ENCODE assay signal across 1 cellular context in genomic region chr2:134745546-134745945, GRCh38.
TF ChIP-seq lines count a peak whose summit lies in the region.

No MANE protein-coding gene starts in this region.

TF ChIP-seq in H1, 55 proteins besides CTCF, POLR2A, EP300 and RAD21:
- no peak for TF ChIP-seq SP1 (IDR thresholded peaks at IDR 0.05; ENCODE audit: low read depth, low read length)
- TF ChIP-seq SIX5 (IDR thresholded peaks at IDR 0.05; ENCODE audit: low read depth, low read length), result no peak
- TF ChIP-seq BCL11A (IDR thresholded peaks at IDR 0.05; ENCODE audit: low read depth in 2 of 2, low read length in 2 of 2), result no peak
- TF ChIP-seq ASH2L (IDR thresholded peaks at IDR 0.05; ENCODE audit: low read length), result no peak
- TF ChIP-seq YY1 (IDR thresholded peaks at IDR 0.05; ENCODE audit: low read depth, low read length), result no peak
- TF ChIP-seq CBX8 (IDR thresholded peaks at IDR 0.05; ENCODE audit: borderline replicate concordance, low read depth, low read length), result no peak
- no peak for TF ChIP-seq NRF1 (IDR thresholded peaks at IDR 0.05; ENCODE audit: low read depth, low read length)
- no peak for TF ChIP-seq RBBP5 (IDR thresholded peaks at IDR 0.05; ENCODE audit: borderline replicate concordance, low read depth, low read length)
- TF ChIP-seq ATF3 (IDR thresholded peaks at IDR 0.05; ENCODE audit: insufficient read depth, low read depth, low read length), result no peak
- TF ChIP-seq TAF1 (IDR thresholded peaks at IDR 0.05; ENCODE audit: low read depth, low read length), result no peak
- TF ChIP-seq SIN3A (conservative IDR thresholded peaks at IDR 0.05 in 1 of 2, IDR thresholded peaks at IDR 0.05 in 1 of 2; ENCODE audit: low read depth in 1 of 2, low read length in 2 of 2), result no peak
- no peak for TF ChIP-seq EGR1 (IDR thresholded peaks at IDR 0.05; ENCODE audit: borderline replicate concordance, low read depth, low read length)
- no peak for TF ChIP-seq SIRT6 (IDR thresholded peaks at IDR 0.05; ENCODE audit: low read length)
- TF ChIP-seq FOSL1 (IDR thresholded peaks at IDR 0.05; ENCODE audit: insufficient read depth, low read depth, low read length), result no peak
- no peak for TF ChIP-seq RXRA (IDR thresholded peaks at IDR 0.05; ENCODE audit: insufficient read depth, low read depth, low read length)
- no peak for TF ChIP-seq CEBPB (IDR thresholded peaks at IDR 0.05; ENCODE audit: low read depth, low read length)
- TF ChIP-seq TEAD4 (IDR thresholded peaks at IDR 0.05; ENCODE audit: low read depth, low read length), result no peak
